ENCODE assay signal across 15 cellular contexts in the genomic region with DNA sequence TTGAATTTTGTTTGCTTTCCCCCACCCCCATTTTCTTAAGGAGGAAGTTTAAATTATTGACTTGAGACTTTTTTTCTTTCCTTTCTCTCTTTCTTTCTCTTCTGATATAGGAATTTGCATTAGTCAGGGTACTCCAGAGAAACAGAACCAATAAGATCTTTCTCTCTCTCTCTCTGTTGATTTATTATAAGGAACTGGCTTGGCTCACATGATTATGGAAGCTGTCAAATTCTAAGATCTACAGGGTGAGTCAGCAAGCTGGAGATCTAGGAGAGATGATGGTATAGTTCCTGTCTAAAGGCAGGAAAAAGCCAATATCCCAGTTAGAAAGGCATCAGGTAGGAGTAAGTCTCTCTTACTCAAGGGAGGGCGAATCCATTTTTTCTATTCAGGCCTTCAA.
DNase-seq lines count a peak whose midpoint lies in the region; ATAC-seq and TF ChIP-seq lines count a peak whose summit lies in the region.
"Had no signal": no experiment of that assay in that cellular context is flagged by ENCODE, and none has a peak within 500 bp of the region (broad histone marks: within the 10 kb centered on the region; RNA-seq: fewer than 3 reads in every experiment).

No MANE protein-coding gene starts in this region.

- no peaks in the 10 kb centered on the region for H3K27me3 ChIP-seq in mesendoderm (ENCODE audit: insufficient read depth, low read length, poor library complexity)
- H3K27me3 ChIP-seq: cardiac muscle cell, neural progenitor cell had no signal

- H3K9me3 Mint-ChIP-seq in chondrocyte (ENCODE audit: low read depth): no peaks in the 10 kb centered on the region
- H3K9me3 Mint-ChIP-seq: neural progenitor cell had no signal

- H3K36me3 ChIP-seq in mesendoderm (ENCODE audit: control insufficient read depth, insufficient read depth, low read length): no peaks in the 10 kb centered on the region
- H3K36me3 ChIP-seq: cardiac muscle cell had no signal

- peaks cover 43% of the 10 kb centered on the region for H3K4me1 Mint-ChIP-seq in chondrocyte (ENCODE audit: low read depth)
- H3K4me1 Mint-ChIP-seq: CD4-positive, CD25-positive, alpha-beta regulatory T cell had no signal

- peaks cover 2% of the 10 kb centered on the region for H3K36me3 Mint-ChIP-seq in chondrocyte (ENCODE audit: low read depth)
- H3K36me3 Mint-ChIP-seq: CD4-positive, CD25-positive, alpha-beta regulatory T cell; neural progenitor cell had no signal

- H3K9ac ChIP-seq in mesendoderm (ENCODE audit: low read length): no peak overlapping the region
- H3K9ac ChIP-seq: neural progenitor cell had no signal

- peak overlapping the region; percentile 45 for H3K27ac Mint-ChIP-seq in chondrocyte (ENCODE audit: unreplicated experiment)
- H3K27ac Mint-ChIP-seq: neural progenitor cell had no signal

- no peak overlapping the region for H3K18ac ChIP-seq in mesendoderm (ENCODE audit: low read length)

- no peak overlapping the region for H2AK5ac ChIP-seq in mesendoderm (ENCODE audit: low read length)

- ATAC-seq in GM19328 (IDR thresholded peaks at IDR 0.05; ENCODE audit: unreplicated experiment): no peak
- ATAC-seq in GM18502 (IDR thresholded peaks at IDR 0.05; ENCODE audit: poor library complexity, unreplicated experiment): no peak
- ATAC-seq: right cardiac atrium had no signal

- no peak overlapping the region for H3K4me3 Mint-ChIP-seq in chondrocyte (ENCODE audit: unreplicated experiment)
- H3K4me3 Mint-ChIP-seq: CD4-positive, CD25-positive, alpha-beta regulatory T cell; neural progenitor cell had no signal

- H3K4me3 ChIP-seq in mesendoderm (ENCODE audit: low read length): no peak overlapping the region
- H3K4me3 ChIP-seq: cardiac muscle cell, neural progenitor cell had no signal

- no peaks in the 10 kb centered on the region for H3K27me3 Mint-ChIP-seq in chondrocyte (ENCODE audit: low read depth)

- no peak overlapping the region for H3K23ac ChIP-seq in mesendoderm (ENCODE audit: low read length)

- no peak overlapping the region for H3K4ac ChIP-seq in mesendoderm (ENCODE audit: low read depth, low read length)

- no peak overlapping the region for H2BK5ac ChIP-seq in mesendoderm (ENCODE audit: low read length)

- H4K5ac ChIP-seq in mesendoderm (ENCODE audit: low read length): no peak overlapping the region

- H3K4me2 ChIP-seq in mesendoderm (ENCODE audit: low read length): no peak overlapping the region
- H3K4me2 ChIP-seq: neural progenitor cell had no signal

- no peaks in the 10 kb centered on the region for H3K79me1 ChIP-seq in mesendoderm (ENCODE audit: low read length)

- H3K56ac ChIP-seq in mesendoderm (ENCODE audit: low read length): no peak overlapping the region

- H2BK15ac ChIP-seq in mesendoderm (replicated peaks; ENCODE audit: low read depth): no peak overlapping the region

- H3K79me2 ChIP-seq in mesendoderm (ENCODE audit: control insufficient read depth, insufficient read depth, low read length): no peaks in the 10 kb centered on the region

- H3K4me1 ChIP-seq in mesendoderm (ENCODE audit: control insufficient read depth, low read depth, low read length): no peaks in the 10 kb centered on the region
- H3K4me1 ChIP-seq: neural progenitor cell had no signal

- no CpG with 5 or more reads among the region's 1 CpG for WGBS in mesendoderm (ENCODE audit: extremely low coverage, insufficient coverage, low lambda C conversion rate)

- no peak for TF ChIP-seq CTCF in chondrocyte (IDR thresholded peaks at IDR 0.05)

- DNase-seq in EL (peak; percentile 57), NCI-H69 (lab: John Stamatoyannopoulos, UW) (peak; percentile 13), chondrocyte (ENCODE audit: low spot score) (no peak), mesendoderm (peak; percentile 18), mesenteric fat pad (ENCODE audit: low spot score) (no peak)
- no peak for DNase-seq in activated CD4-positive, alpha-beta T cell treated with anti-CD3 and anti-CD28 coated beads, Interleukin-2, amount 50 U/mL, for 1 hour
- DNase-seq: activated CD4-positive, CD25-positive, alpha-beta regulatory T cell; activated naive CD4-positive, alpha-beta T cell treated with anti-CD3 and anti-CD28 coated beads, Interleukin-2, amount 50 U/mL, for 16 hours; CD4-positive, CD25-positive, alpha-beta regulatory T cell; NCI-H1105 treated with DMSO at 0.1 percent for 48 hours; right cardiac atrium had no signal

- H3K27ac ChIP-seq in mesendoderm (ENCODE audit: low read depth, low read length): no peak overlapping the region
- H3K27ac ChIP-seq: cardiac muscle cell, neural progenitor cell had no signal

- no peak overlapping the region for H4K8ac ChIP-seq in mesendoderm (ENCODE audit: low read depth, low read length)

- H2BK120ac ChIP-seq in mesendoderm (ENCODE audit: low read depth, low read length): no peak overlapping the region

Comparison
In these comparisons a context has a peak if more than half of its experiments do, and no peak if none do; other contexts are left out.
1. DNase-seq: peak in EL (single experiment), NCI-H69 (single experiment) and mesendoderm (single experiment); none in chondrocyte (single experiment), activated CD4-positive, alpha-beta T cell treated with anti-CD3 and anti-CD28 coated beads, Interleukin-2, amount 50 U/mL, for 1 hour (single experiment) and mesenteric fat pad (single experiment).